7 cellular contexts compared by ENCODE assay signal in the genomic region with DNA sequence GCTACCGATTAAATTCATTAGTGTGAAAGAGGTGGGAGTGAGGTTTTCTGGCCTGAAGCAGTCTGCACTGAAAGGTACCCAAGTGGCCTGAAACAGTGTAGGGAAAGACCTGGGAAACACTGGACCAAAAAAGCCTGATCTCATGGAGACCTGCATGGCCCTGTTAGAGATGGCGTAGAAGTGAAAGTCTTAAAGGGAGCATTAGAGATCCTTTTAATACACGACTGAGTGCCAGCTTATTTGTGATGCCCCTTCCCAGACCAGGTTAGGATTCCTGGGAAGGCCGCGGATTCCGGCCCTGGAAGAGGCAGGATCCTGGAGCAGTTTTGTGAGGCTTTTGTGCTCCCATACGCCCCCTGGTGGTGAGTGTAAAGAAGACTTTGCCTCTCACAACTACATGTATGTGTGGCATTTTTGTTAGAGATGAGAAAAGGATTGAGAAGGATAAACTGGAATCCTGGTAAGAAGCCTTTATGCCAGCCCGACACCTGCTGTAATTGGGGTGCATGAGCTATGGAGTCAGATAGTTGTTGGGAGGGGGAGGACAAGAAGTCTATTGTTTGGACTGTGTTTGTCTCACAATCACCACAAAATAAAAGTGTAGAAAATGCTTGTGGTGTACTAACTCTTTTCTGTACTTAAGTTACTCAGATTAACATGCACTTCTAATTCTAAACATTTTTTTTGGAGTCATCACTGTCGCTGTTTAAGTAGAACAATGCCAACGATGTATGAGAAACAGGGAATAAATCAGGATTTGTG. TPM values are rescaled to one million over a fixed set of nuclear protein-coding genes. Genes with fewer than 3 reads are reported as not detected.
DNase-seq lines count a peak whose midpoint lies in the region; ATAC-seq, FAIRE-seq and TF ChIP-seq lines count a peak whose summit lies in the region.

No MANE protein-coding gene starts in this region.

- DNase-seq in Jurkat, Clone E6-1 (ENCODE audit: low read depth, low spot score), result peak; percentile 48
- DNase-seq in SJSA1 (ENCODE audit: low read depth in 1 of 2, low spot score in 2 of 2), result peak; percentile 61 to 83
- peak; percentile 75 for DNase-seq in activated naive CD4-positive, alpha-beta T cell treated with anti-CD3 and anti-CD28 coated beads for 36 hours
- DNase-seq in globus pallidus (ENCODE audit: low spot score), result peak; percentile 75
- peak; percentile 64 to 88 (median 81) for DNase-seq in pancreas
- DNase-seq in ureter (ENCODE audit: low spot score), result peak; percentile 82

- H3K27ac ChIP-seq in SJSA1 (no peak overlapping the region), pancreas (no peak overlapping the region)

- H3K36me3 ChIP-seq in SJSA1 (peaks cover 89% of the 10 kb centered on the region), pancreas (peaks cover 0 to 52% (median 30%) of the 10 kb centered on the region in 3 donors)

- H3K27me3 ChIP-seq in SJSA1 (replicated peaks) (no peaks in the 10 kb centered on the region), pancreas (no peaks in the 10 kb centered on the region)

- H3K27me3 Mint-ChIP-seq in activated naive CD4-positive, alpha-beta T cell treated with anti-CD3 and anti-CD28 coated beads for 36 hours (ENCODE audit: low read depth), result no peaks in the 10 kb centered on the region

- H3K9me3 ChIP-seq in SJSA1 (replicated peaks), result no peaks in the 10 kb centered on the region
- H3K9me3 ChIP-seq in pancreas, result no peaks in the 10 kb centered on the region

- peaks cover 48% of the 10 kb centered on the region for H3K4me1 Mint-ChIP-seq in activated naive CD4-positive, alpha-beta T cell treated with anti-CD3 and anti-CD28 coated beads for 36 hours (ENCODE audit: low read depth)

- CTCF ChIA-PET in activated naive CD4-positive, alpha-beta T cell treated with anti-CD3 and anti-CD28 coated beads for 36 hours (lab: Charles Lee), result interaction anchor here (0.6 to 2.3 kb wide), 8 partner anchors 9 to 566 kb away, joined by 3 to 12 read pairs (median 4); no protein-coding TSS in a partner anchor

- intact Hi-C loops in activated naive CD4-positive, alpha-beta T cell treated with anti-CD3 and anti-CD28 coated beads for 36 hours (cut with micrococcal nuclease), result loop anchor here (1.0 to 2.0 kb wide), 7 partner anchors 23 to 672 kb away; a partner anchor contains a TSS
- intact Hi-C loops in pancreas (cut with DNase I), result loop anchor here in 2 of 3 donors (10.0 kb wide), 2 partner anchors 299 to 409 kb away; no protein-coding TSS in a partner anchor

- no peak overlapping the region for H3K4me3 Mint-ChIP-seq in activated naive CD4-positive, alpha-beta T cell treated with anti-CD3 and anti-CD28 coated beads for 36 hours

- H3K9me3 Mint-ChIP-seq in activated naive CD4-positive, alpha-beta T cell treated with anti-CD3 and anti-CD28 coated beads for 36 hours, result no peaks in the 10 kb centered on the region

- WGBS in pancreas, 2 donors, result 34 to 36% methylated on average over 10 of the region's 10 CpGs

- ATAC-seq in pancreas, result peak; percentile 65 to 87 (median 83)

- H3K4me3 ChIP-seq in GM12875 (ENCODE audit: low read depth, low read length) (no peak overlapping the region), SJSA1 (no peak overlapping the region), pancreas (no peak overlapping the region)
- H3K4me3 ChIP-seq in Jurkat, Clone E6-1 (ENCODE audit: low read length), result no peak overlapping the region

- TF ChIP-seq CTCF in GM12875 (IDR thresholded peaks at IDR 0.05; ENCODE audit: borderline replicate concordance, insufficient read depth, low read depth, low read length) (peak; percentile 76), pancreas (IDR thresholded peaks at IDR 0.05) (peak; percentile 66 to 89 (median 84))

- FAIRE-seq in pancreas (lab: Jason Lieb, UNC), result no peak

- no peaks in the 10 kb centered on the region for H3K4me1 ChIP-seq in SJSA1 (replicated peaks)
- H3K4me1 ChIP-seq in pancreas, result peaks cover 0 to 6% (median 5%) of the 10 kb centered on the region in 3 donors

- H3K36me3 Mint-ChIP-seq in activated naive CD4-positive, alpha-beta T cell treated with anti-CD3 and anti-CD28 coated beads for 36 hours (ENCODE audit: low read depth), result peaks cover 48% of the 10 kb centered on the region

- peak overlapping the region; percentile 62 for H3K27ac Mint-ChIP-seq in activated naive CD4-positive, alpha-beta T cell treated with anti-CD3 and anti-CD28 coated beads for 36 hours

RNA-seq across cellular contexts. Expression of a gene that starts 54.0 kb away (rescaled TPM):
- polyA plus RNA-seq in Jurkat, Clone E6-1 (2012; ENCODE audit: insufficient read depth, insufficient read length), result 37.3 TPM
- 29.2 and 30.3 TPM in 2 replicates for total RNA-seq in SJSA1 (2014; rRNA removed; shearing (Covaris generic))
- 10 to 100 TPM; 35.8 to 38.2 TPM for total RNA-seq in activated naive CD4-positive, alpha-beta T cell treated with anti-CD3 and anti-CD28 coated beads for 36 hours
- total RNA-seq in pancreas (10 to 100 TPM; 28.6 to 92.1 (median 36.0) TPM), ureter (56.8 TPM)
- polyA plus RNA-seq in pancreas, result 10 to 100 TPM; 21.9 to 37.8 TPM
